Comparison of ENCODE assay signal across 7 cellular contexts in the genomic region with DNA sequence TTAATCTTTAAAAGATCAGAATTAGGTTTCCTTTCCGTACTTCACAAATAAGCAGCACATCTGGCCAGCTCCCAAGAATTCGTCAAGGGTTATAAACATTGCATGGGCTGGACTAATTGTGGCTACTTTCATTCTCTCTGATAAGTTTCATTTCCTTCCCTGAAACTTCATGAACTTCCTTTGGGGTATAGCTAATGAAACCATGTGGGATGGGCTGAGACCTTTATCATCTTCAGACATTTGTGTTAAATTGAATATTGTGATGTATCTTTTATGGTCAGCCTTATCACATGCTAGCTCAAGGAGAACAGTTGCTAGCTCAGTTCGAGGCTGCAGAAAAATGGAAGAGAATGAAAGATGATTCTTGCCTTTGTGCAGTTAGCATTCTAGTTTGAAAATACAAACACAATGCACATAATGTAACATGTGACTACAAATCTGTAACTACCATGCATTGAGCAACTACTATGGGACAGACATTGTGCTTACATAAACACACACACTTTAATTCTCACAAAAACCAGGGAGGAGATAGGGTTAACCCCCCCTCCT. TPM values are rescaled to one million over a fixed set of nuclear protein-coding genes. Genes with fewer than 3 reads are reported as not detected.
DNase-seq lines count a peak whose midpoint lies in the region; ATAC-seq, FAIRE-seq and TF ChIP-seq lines count a peak whose summit lies in the region.

No MANE protein-coding gene starts in this region.

- ATAC-seq in HG02870 (IDR thresholded peaks at IDR 0.05; ENCODE audit: unreplicated experiment) (peak; percentile 48), SK-N-SH treated with all-trans-retinoic acid at 6 μM for 48 hours (peak; percentile 19)

- no peak for TF ChIP-seq CTCF in right atrium auricular region (IDR thresholded peaks at IDR 0.05)
- no peak for TF ChIP-seq CTCF in tibial artery (IDR thresholded peaks at IDR 0.05)

- FAIRE-seq in GM18507 (lab: Jason Lieb, UNC) = peak; percentile 92

- peak; percentile 26 for DNase-seq in GM18507 (ENCODE audit: extremely low spot score, insufficient read length, low read depth)
- DNase-seq in right atrium auricular region (ENCODE audit: low spot score) = no peak
- peak in 1 of 2 donors; percentile 58 for DNase-seq in tibial artery
- no peak for DNase-seq in COLO668 (lab: John Stamatoyannopoulos, UW; ENCODE audit: unreplicated experiment)
- DNase-seq in stimulated activated CD4-positive, alpha-beta T cell treated with anti-CD3 and anti-CD28 coated beads, Interleukin-15, amount 100 ng/mL, for 24 hours = no peak

- H3K27ac ChIP-seq in right atrium auricular region = peak overlapping the region; percentile 35 to 94
- H3K27ac ChIP-seq in tibial artery = peak overlapping the region; percentile 87

- H3K9me3 ChIP-seq in right atrium auricular region (no peaks in the 10 kb centered on the region), tibial artery (no peaks in the 10 kb centered on the region)

- H3K36me3 ChIP-seq in right atrium auricular region (no peaks in the 10 kb centered on the region), tibial artery (no peaks in the 10 kb centered on the region)

- H3K27me3 ChIP-seq in right atrium auricular region = no peaks in the 10 kb centered on the region
- no peaks in the 10 kb centered on the region for H3K27me3 ChIP-seq in tibial artery

- H3K4me1 ChIP-seq in right atrium auricular region (peaks cover 0 to 37% of the 10 kb centered on the region in 2 donors), tibial artery (peaks cover 0 to 42% (median 27%) of the 10 kb centered on the region in 4 donors)

- intact Hi-C loops in tibial artery (cut with DNase I; ENCODE audit: low total_unique reads) = loop anchor here (5.0 kb wide), 1 partner anchor 86 kb away; no protein-coding TSS in a partner anchor

- peak overlapping the region in 1 of 2 donors; percentile 9 for H3K4me3 ChIP-seq in right atrium auricular region
- peak overlapping the region in 1 of 2 donors; percentile 19 for H3K4me3 ChIP-seq in tibial artery

TF ChIP-seq in SK-N-SH treated with all-trans-retinoic acid at 6 μM for 48 hours, 23 proteins besides CTCF, POLR2A, EP300 and RAD21:
- TF ChIP-seq OSR1 (CRISPR knock-in tag; IDR thresholded peaks at IDR 0.05) (no peak), RARB (CRISPR knock-in tag; IDR thresholded peaks at IDR 0.05) (no peak), BACH2 (CRISPR knock-in tag; IDR thresholded peaks at IDR 0.05; ENCODE audit: borderline replicate concordance) (no peak), ESRRG (CRISPR knock-in tag; IDR thresholded peaks at IDR 0.05) (no peak), TCF4 (CRISPR knock-in tag; IDR thresholded peaks at IDR 0.05; ENCODE audit: borderline replicate concordance) (no peak), ZFP30 (CRISPR knock-in tag; IDR thresholded peaks at IDR 0.05) (no peak), ISL1 (CRISPR knock-in tag; IDR thresholded peaks at IDR 0.05) (no peak), ZNF8 (CRISPR knock-in tag; IDR thresholded peaks at IDR 0.05) (no peak), CSDC2 (CRISPR knock-in tag; IDR thresholded peaks at IDR 0.05) (no peak), TOX (CRISPR knock-in tag; IDR thresholded peaks at IDR 0.05; ENCODE audit: borderline replicate concordance) (no peak), ZFP3 (CRISPR knock-in tag; IDR thresholded peaks at IDR 0.05) (no peak)
- TF ChIP-seq, protein P1, sequence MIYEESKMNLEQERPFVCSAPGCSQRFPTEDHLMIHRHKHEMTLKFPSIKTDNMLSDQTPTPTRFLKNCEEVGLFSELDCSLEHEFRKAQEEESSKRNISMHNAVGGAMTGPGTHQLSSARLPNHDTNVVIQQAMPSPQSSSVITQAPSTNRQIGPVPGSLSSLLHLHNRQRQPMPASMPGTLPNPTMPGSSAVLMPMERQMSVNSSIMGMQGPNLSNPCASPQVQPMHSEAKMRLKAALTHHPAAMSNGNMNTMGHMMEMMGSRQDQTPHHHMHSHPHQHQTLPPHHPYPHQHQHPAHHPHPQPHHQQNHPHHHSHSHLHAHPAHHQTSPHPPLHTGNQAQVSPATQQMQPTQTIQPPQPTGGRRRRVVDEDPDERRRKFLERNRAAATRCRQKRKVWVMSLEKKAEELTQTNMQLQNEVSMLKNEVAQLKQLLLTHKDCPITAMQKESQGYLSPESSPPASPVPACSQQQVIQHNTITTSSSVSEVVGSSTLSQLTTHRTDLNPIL (CRISPR knock-in tag; IDR thresholded peaks at IDR 0.05; ENCODE audit: low read depth) = no peak
- TF ChIP-seq, protein P2, sequence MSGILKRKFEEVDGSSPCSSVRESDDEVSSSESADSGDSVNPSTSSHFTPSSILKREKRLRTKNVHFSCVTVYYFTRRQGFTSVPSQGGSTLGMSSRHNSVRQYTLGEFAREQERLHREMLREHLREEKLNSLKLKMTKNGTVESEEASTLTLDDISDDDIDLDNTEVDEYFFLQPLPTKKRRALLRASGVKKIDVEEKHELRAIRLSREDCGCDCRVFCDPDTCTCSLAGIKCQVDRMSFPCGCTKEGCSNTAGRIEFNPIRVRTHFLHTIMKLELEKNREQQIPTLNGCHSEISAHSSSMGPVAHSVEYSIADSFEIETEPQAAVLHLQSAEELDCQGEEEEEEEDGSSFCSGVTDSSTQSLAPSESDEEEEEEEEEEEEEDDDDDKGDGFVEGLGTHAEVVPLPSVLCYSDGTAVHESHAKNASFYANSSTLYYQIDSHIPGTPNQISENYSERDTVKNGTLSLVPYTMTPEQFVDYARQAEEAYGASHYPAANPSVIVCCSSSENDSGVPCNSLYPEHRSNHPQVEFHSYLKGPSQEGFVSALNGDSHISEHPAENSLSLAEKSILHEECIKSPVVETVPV (CRISPR knock-in tag; IDR thresholded peaks at IDR 0.05) = no peak
- TF ChIP-seq, protein P3, sequence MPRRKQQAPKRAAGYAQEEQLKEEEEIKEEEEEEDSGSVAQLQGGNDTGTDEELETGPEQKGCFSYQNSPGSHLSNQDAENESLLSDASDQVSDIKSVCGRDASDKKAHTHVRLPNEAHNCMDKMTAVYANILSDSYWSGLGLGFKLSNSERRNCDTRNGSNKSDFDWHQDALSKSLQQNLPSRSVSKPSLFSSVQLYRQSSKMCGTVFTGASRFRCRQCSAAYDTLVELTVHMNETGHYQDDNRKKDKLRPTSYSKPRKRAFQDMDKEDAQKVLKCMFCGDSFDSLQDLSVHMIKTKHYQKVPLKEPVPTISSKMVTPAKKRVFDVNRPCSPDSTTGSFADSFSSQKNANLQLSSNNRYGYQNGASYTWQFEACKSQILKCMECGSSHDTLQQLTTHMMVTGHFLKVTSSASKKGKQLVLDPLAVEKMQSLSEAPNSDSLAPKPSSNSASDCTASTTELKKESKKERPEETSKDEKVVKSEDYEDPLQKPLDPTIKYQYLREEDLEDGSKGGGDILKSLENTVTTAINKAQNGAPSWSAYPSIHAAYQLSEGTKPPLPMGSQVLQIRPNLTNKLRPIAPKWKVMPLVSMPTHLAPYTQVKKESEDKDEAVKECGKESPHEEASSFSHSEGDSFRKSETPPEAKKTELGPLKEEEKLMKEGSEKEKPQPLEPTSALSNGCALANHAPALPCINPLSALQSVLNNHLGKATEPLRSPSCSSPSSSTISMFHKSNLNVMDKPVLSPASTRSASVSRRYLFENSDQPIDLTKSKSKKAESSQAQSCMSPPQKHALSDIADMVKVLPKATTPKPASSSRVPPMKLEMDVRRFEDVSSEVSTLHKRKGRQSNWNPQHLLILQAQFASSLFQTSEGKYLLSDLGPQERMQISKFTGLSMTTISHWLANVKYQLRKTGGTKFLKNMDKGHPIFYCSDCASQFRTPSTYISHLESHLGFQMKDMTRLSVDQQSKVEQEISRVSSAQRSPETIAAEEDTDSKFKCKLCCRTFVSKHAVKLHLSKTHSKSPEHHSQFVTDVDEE (CRISPR knock-in tag; IDR thresholded peaks at IDR 0.05) = no peak
- TF ChIP-seq, protein P4, sequence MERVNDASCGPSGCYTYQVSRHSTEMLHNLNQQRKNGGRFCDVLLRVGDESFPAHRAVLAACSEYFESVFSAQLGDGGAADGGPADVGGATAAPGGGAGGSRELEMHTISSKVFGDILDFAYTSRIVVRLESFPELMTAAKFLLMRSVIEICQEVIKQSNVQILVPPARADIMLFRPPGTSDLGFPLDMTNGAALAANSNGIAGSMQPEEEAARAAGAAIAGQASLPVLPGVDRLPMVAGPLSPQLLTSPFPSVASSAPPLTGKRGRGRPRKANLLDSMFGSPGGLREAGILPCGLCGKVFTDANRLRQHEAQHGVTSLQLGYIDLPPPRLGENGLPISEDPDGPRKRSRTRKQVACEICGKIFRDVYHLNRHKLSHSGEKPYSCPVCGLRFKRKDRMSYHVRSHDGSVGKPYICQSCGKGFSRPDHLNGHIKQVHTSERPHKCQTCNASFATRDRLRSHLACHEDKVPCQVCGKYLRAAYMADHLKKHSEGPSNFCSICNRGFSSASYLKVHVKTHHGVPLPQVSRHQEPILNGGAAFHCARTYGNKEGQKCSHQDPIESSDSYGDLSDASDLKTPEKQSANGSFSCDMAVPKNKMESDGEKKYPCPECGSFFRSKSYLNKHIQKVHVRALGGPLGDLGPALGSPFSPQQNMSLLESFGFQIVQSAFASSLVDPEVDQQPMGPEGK (CRISPR knock-in tag; IDR thresholded peaks at IDR 0.05; ENCODE audit: borderline replicate concordance) = no peak

RNA-seq across cellular contexts. Expression of a gene that starts 1.7 kb away (rescaled TPM):
- 10 to 100 TPM; 70.1 to 89.5 TPM for total RNA-seq in right atrium auricular region
